In the genomic region with DNA sequence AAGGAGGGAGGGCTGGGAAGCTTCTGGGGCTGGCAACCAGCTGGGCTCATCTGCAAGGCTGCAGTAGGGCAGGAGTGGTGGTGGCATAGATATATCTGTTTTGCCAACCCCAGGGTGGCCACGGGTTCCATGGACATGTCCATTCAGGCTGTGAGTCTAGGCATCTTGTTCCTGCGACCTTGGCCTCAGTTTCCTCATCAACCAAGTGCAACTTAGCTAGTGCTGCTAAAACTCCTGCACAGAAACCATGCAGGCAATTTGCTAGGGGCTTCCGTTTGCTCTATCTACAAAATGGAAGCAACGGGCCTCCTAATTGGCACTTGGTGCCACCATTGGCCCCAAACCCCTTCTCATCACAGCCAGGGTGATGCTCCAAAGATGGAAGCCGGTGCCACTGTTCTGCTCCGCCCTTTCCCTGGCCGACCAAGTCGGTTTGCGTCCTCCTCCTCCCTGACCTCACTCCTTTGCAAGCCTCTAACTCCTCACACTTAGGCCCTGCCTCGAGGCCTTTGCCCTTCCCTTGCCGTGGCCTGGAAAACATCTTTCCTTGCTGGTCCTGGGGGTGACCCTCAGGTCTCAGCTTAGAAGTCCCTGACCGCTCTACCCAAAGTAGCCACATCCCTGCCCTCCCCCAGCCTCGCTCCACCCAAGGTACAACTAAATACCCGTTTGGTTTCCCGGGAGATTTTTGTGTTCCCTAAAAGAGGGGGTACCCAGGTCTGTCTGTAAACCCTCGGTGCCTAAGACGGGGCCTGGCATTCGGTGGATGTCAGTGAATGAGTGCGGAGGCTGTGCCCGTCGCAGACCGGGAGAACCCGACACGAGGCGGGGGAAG, we compare ENCODE assay signal across 8 cellular contexts.
DNase-seq lines count a peak whose midpoint lies in the region; ATAC-seq and TF ChIP-seq lines count a peak whose summit lies in the region.

No MANE protein-coding gene starts in this region.

- H2AFZ ChIP-seq in ACC112 (ENCODE audit: low read length, unreplicated experiment) = peak overlapping the region; percentile 36

- H3K27me3 ChIP-seq in ACC112 (ENCODE audit: insufficient read depth, low read length) (no peaks in the 10 kb centered on the region), mucosa of rectum (ENCODE audit: control insufficient read depth in 2 of 2, insufficient read depth in 2 of 2, low read length in 2 of 2) (no peaks in the 10 kb centered on the region)

- peaks cover 42% of the 10 kb centered on the region for H3K79me2 ChIP-seq in ACC112 (ENCODE audit: control insufficient read depth, insufficient read depth, low read length, unreplicated experiment)

- H3K4me3 ChIP-seq in ACC112 (ENCODE audit: low read depth, low read length) = peak overlapping the region; percentile 87
- peak overlapping the region; percentile 83 to 89 for H3K4me3 ChIP-seq in mucosa of rectum (ENCODE audit: low read length in 2 of 2)

- H3K36me3 ChIP-seq in ACC112 (ENCODE audit: insufficient read depth, low read length) (0 out of 2 replicates have a peak, but pooled peaks cover 6% of the 10 kb centered on the region), mucosa of rectum (ENCODE audit: control insufficient read depth in 2 of 2, insufficient read depth in 2 of 2, low read length in 2 of 2) (peaks cover 0 to 4% of the 10 kb centered on the region in 2 donors)

- no peak for TF ChIP-seq RAD21 in Ishikawa (IDR thresholded peaks at IDR 0.05; ENCODE audit: low read depth)

- ATAC-seq in central memory CD8-positive, alpha-beta T cell (replicated peaks; ENCODE audit: extremely low read depth, poor library complexity, severe bottlenecking) = no peak
- ATAC-seq in HG03342 (IDR thresholded peaks at IDR 0.05; ENCODE audit: unreplicated experiment) (no peak), HG03095 (IDR thresholded peaks at IDR 0.05; ENCODE audit: unreplicated experiment) (no peak)

- H3K27me3 Mint-ChIP-seq in central memory CD8-positive, alpha-beta T cell = no peaks in the 10 kb centered on the region

- peak overlapping the region; percentile 90 for H3K27ac ChIP-seq in ACC112 (ENCODE audit: low read depth, low read length)
- peak overlapping the region; percentile 98 to 100 for H3K27ac ChIP-seq in mucosa of rectum (ENCODE audit: low read depth in 2 of 2, low read length in 2 of 2)

- DNase-seq in central memory CD8-positive, alpha-beta T cell (ENCODE audit: low spot score in 2 of 2) = no peak
- no peak for DNase-seq in NK-92 treated with Interleukin-12 subunit alpha and Interleukin-12 subunit beta, amount 100 ng/mL, for 24 hours (lab: John Stamatoyannopoulos, UW)
- DNase-seq in HUDEP-2 (lab: John Stamatoyannopoulos, UW; ENCODE audit: unreplicated experiment in 76 of 76) = no peak

- peak overlapping the region; percentile 91 for H3K4me3 Mint-ChIP-seq in central memory CD8-positive, alpha-beta T cell

- H3K9me3 Mint-ChIP-seq in central memory CD8-positive, alpha-beta T cell = no peaks in the 10 kb centered on the region

- peak overlapping the region; percentile 43 to 99 for H3K9ac ChIP-seq in mucosa of rectum (ENCODE audit: low read depth in 1 of 2, low read length in 2 of 2)

- peaks cover 37% of the 10 kb centered on the region for H3K36me3 Mint-ChIP-seq in central memory CD8-positive, alpha-beta T cell (ENCODE audit: insufficient read depth)

- no peaks in the 10 kb centered on the region for H3K9me3 ChIP-seq in mucosa of rectum (ENCODE audit: control insufficient read depth in 2 of 2, low read length in 2 of 2)

- peak overlapping the region; percentile 99 for H3K27ac Mint-ChIP-seq in central memory CD8-positive, alpha-beta T cell (ENCODE audit: low read depth)

- peaks cover 50% of the 10 kb centered on the region for H3K4me1 ChIP-seq in ACC112 (ENCODE audit: control insufficient read depth, insufficient read depth, low read length, unreplicated experiment)
- peaks cover 56 to 66% of the 10 kb centered on the region in 2 donors for H3K4me1 ChIP-seq in mucosa of rectum (ENCODE audit: control insufficient read depth in 2 of 2, insufficient read depth in 2 of 2, low read length in 2 of 2)

- no peak for TF ChIP-seq EP300 in Ishikawa (IDR thresholded peaks at IDR 0.05; ENCODE audit: borderline replicate concordance)

- peaks cover 48% of the 10 kb centered on the region for H3K4me1 Mint-ChIP-seq in central memory CD8-positive, alpha-beta T cell

TF ChIP-seq in Ishikawa, 13 proteins besides CTCF, POLR2A, EP300 and RAD21:
- TF ChIP-seq USF1 (IDR thresholded peaks at IDR 0.05) = no peak
- TF ChIP-seq, protein P1, sequence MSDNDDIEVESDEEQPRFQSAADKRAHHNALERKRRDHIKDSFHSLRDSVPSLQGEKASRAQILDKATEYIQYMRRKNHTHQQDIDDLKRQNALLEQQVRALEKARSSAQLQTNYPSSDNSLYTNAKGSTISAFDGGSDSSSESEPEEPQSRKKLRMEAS (IDR thresholded peaks at IDR 0.05) = peak; percentile 98
